ENCODE assay signal across 1 cellular context in genomic region chr3:65925254-65925954, GRCh38.
TF ChIP-seq lines count a peak whose summit lies in the region.

No MANE protein-coding gene starts in this region.

TF ChIP-seq in liver, 16 proteins besides CTCF, POLR2A, EP300 and RAD21 (continued from another document):
- TF ChIP-seq, protein P1, sequence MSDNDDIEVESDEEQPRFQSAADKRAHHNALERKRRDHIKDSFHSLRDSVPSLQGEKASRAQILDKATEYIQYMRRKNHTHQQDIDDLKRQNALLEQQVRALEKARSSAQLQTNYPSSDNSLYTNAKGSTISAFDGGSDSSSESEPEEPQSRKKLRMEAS (IDR thresholded peaks at IDR 0.05), result no peak
- TF ChIP-seq SP1 (IDR thresholded peaks at IDR 0.05), result no peak
- TF ChIP-seq REST (IDR thresholded peaks at IDR 0.05), result no peak
